In genomic region chr9:37905776-37906175, GRCh38 we compare ENCODE assay signal across 24 cellular contexts. TPM values are rescaled to one million over a fixed set of nuclear protein-coding genes. Genes with fewer than 3 reads are reported as not detected.
DNase-seq lines count a peak whose midpoint lies in the region; ATAC-seq and TF ChIP-seq lines count a peak whose summit lies in the region.
"Had no signal": no experiment of that assay in that cellular context is flagged by ENCODE, and none has a peak within 500 bp of the region (broad histone marks: within the 10 kb centered on the region; RNA-seq: fewer than 3 reads in every experiment).

No MANE protein-coding gene starts in this region.

- H3K4me1 ChIP-seq in neural progenitor cell, result peaks cover 15% of the 10 kb centered on the region
- peaks cover 16 to 17% of the 10 kb centered on the region in 2 donors for H3K4me1 ChIP-seq in gastrocnemius medialis

- DNase-seq in activated CD4-positive, alpha-beta memory T cell treated with anti-CD3 and anti-CD28 coated beads, Interleukin-2, amount 10 ng/mL, durations not matched to agents 7 days and 5 days, result peak; percentile 9
- no peak for DNase-seq in activated CD4-positive, alpha-beta memory T cell treated with anti-CD3 and anti-CD28 coated beads for 36 hours
- DNase-seq in D341Med (ENCODE audit: low spot score), result peak; percentile 9
- no peak for DNase-seq in glutamatergic neuron
- DNase-seq in neural progenitor cell (ENCODE audit: low spot score), result no peak
- DNase-seq in foreskin fibroblast, result no peak
- DNase-seq in gastrocnemius medialis, result no peak
- no peak for DNase-seq in NCI-H146 (lab: John Stamatoyannopoulos, UW)
- DNase-seq: activated CD4-positive, alpha-beta T cell treated with anti-CD3 and anti-CD28 coated beads for 4 hours; AML-193; DND-41; effector CD8-positive, alpha-beta T cell; foreskin melanocyte; hypothalamus; left ventricle myocardium superior; NCI-H1048; NCI-H187; SJCRH30; uterus had no signal

- ATAC-seq in gastrocnemius medialis, result no peak
- ATAC-seq: activated T-helper 17 cell treated with anti-CD3 and anti-CD28 coated beads, Interleukin-2, amount 50 U/mL, for 72 hours; esophagus mucosa; GM12878; left ventricle myocardium superior had no signal

- H3F3A ChIP-seq in neural progenitor cell (ENCODE audit: low read depth), result peaks cover 9% of the 10 kb centered on the region

- peaks cover 22% of the 10 kb centered on the region for H4K20me1 ChIP-seq in neural progenitor cell (ENCODE audit: low read depth)

- no peak overlapping the region for H3K4me3 Mint-ChIP-seq in activated CD4-positive, alpha-beta memory T cell treated with anti-CD3 and anti-CD28 coated beads, Interleukin-2, amount 10 ng/mL, durations not matched to agents 7 days and 5 days
- no peak overlapping the region for H3K4me3 Mint-ChIP-seq in activated CD4-positive, alpha-beta memory T cell treated with anti-CD3 and anti-CD28 coated beads for 36 hours
- H3K4me3 Mint-ChIP-seq in glutamatergic neuron (ENCODE audit: unreplicated experiment) (peak overlapping the region; percentile 38), neural progenitor cell (peak overlapping the region; percentile 47)
- H3K4me3 Mint-ChIP-seq: activated T-helper 17 cell treated with anti-CD3 and anti-CD28 coated beads, Interleukin-2, amount 50 U/mL, for 72 hours had no signal

- H3K27me3 Mint-ChIP-seq in activated CD4-positive, alpha-beta memory T cell treated with anti-CD3 and anti-CD28 coated beads, Interleukin-2, amount 10 ng/mL, durations not matched to agents 7 days and 5 days, result peaks cover 5% of the 10 kb centered on the region
- H3K27me3 Mint-ChIP-seq in activated CD4-positive, alpha-beta memory T cell treated with anti-CD3 and anti-CD28 coated beads for 36 hours, result no peaks in the 10 kb centered on the region
- H3K27me3 Mint-ChIP-seq in glutamatergic neuron (ENCODE audit: unreplicated experiment) (peaks cover 4% of the 10 kb centered on the region), neural progenitor cell (ENCODE audit: insufficient read depth, low read depth) (peaks cover 10% of the 10 kb centered on the region)
- H3K27me3 Mint-ChIP-seq: activated T-helper 17 cell treated with anti-CD3 and anti-CD28 coated beads, Interleukin-2, amount 50 U/mL, for 72 hours had no signal

- TF ChIP-seq POLR2A in gastrocnemius medialis (IDR thresholded peaks at IDR 0.05), result no peak

- CTCF ChIA-PET in activated CD4-positive, alpha-beta memory T cell treated with anti-CD3 and anti-CD28 coated beads, Interleukin-2, amount 10 ng/mL, durations not matched to agents 7 days and 5 days (lab: Charles Lee), result interaction anchor here (1.3 kb wide), 1 partner anchor 8 kb away, joined by 8 read pairs; no protein-coding TSS in a partner anchor
- CTCF ChIA-PET in activated CD4-positive, alpha-beta memory T cell treated with anti-CD3 and anti-CD28 coated beads for 36 hours (lab: Charles Lee), result interaction anchor here (2.3 kb wide), 1 partner anchor 182 kb away, joined by 6 read pairs; no protein-coding TSS in a partner anchor

- peaks cover 25% of the 10 kb centered on the region for H3K79me2 ChIP-seq in neural progenitor cell (ENCODE audit: low read depth)

- H3K27ac Mint-ChIP-seq in activated CD4-positive, alpha-beta memory T cell treated with anti-CD3 and anti-CD28 coated beads, Interleukin-2, amount 10 ng/mL, durations not matched to agents 7 days and 5 days, result no peak overlapping the region
- no peak overlapping the region for H3K27ac Mint-ChIP-seq in activated CD4-positive, alpha-beta memory T cell treated with anti-CD3 and anti-CD28 coated beads for 36 hours
- H3K27ac Mint-ChIP-seq in glutamatergic neuron (ENCODE audit: unreplicated experiment), result peak overlapping the region; percentile 55
- H3K27ac Mint-ChIP-seq in neural progenitor cell, result peak overlapping the region; percentile 29
- H3K27ac Mint-ChIP-seq: activated T-helper 17 cell treated with anti-CD3 and anti-CD28 coated beads, Interleukin-2, amount 50 U/mL, for 72 hours had no signal

- H3K27me3 ChIP-seq in neural progenitor cell (peaks cover 9% of the 10 kb centered on the region), gastrocnemius medialis (no peaks in the 10 kb centered on the region)
- H3K27me3 ChIP-seq: adrenal gland, SJCRH30, uterus had no signal

- no peaks in the 10 kb centered on the region for H3K36me3 ChIP-seq in neural progenitor cell
- no peaks in the 10 kb centered on the region for H3K36me3 ChIP-seq in gastrocnemius medialis
- H3K36me3 ChIP-seq: adrenal gland, SJCRH30, uterus had no signal

- TF ChIP-seq CTCF in glutamatergic neuron (IDR thresholded peaks at IDR 0.05; ENCODE audit: partially characterized antibody, unreplicated experiment) (no peak), neural progenitor cell (IDR thresholded peaks at IDR 0.05) (no peak), foreskin fibroblast (IDR thresholded peaks at IDR 0.05; ENCODE audit: low read depth, low read length) (no peak), gastrocnemius medialis (IDR thresholded peaks at IDR 0.05 in 4 of 5, conservative IDR thresholded peaks at IDR 0.05 in 1 of 5) (no peak)

- H3K27ac ChIP-seq in neural progenitor cell, result no peak overlapping the region
- H3K27ac ChIP-seq in gastrocnemius medialis, result no peak overlapping the region
- H3K27ac ChIP-seq: adrenal gland, HL-60, SJCRH30 had no signal

- H3K9ac ChIP-seq in neural progenitor cell, result no peak overlapping the region

- H3K9me3 Mint-ChIP-seq in activated CD4-positive, alpha-beta memory T cell treated with anti-CD3 and anti-CD28 coated beads, Interleukin-2, amount 10 ng/mL, durations not matched to agents 7 days and 5 days, result no peaks in the 10 kb centered on the region
- H3K9me3 Mint-ChIP-seq in activated CD4-positive, alpha-beta memory T cell treated with anti-CD3 and anti-CD28 coated beads for 36 hours, result no peaks in the 10 kb centered on the region
- H3K9me3 Mint-ChIP-seq in glutamatergic neuron (ENCODE audit: unreplicated experiment) (peaks cover 8% of the 10 kb centered on the region), neural progenitor cell (no peaks in the 10 kb centered on the region)
- H3K9me3 Mint-ChIP-seq: activated T-helper 17 cell treated with anti-CD3 and anti-CD28 coated beads, Interleukin-2, amount 50 U/mL, for 72 hours had no signal

- H3K36me3 Mint-ChIP-seq in activated CD4-positive, alpha-beta memory T cell treated with anti-CD3 and anti-CD28 coated beads, Interleukin-2, amount 10 ng/mL, durations not matched to agents 7 days and 5 days (ENCODE audit: low read depth), result peaks cover under 1% of the 10 kb centered on the region
- no peaks in the 10 kb centered on the region for H3K36me3 Mint-ChIP-seq in activated CD4-positive, alpha-beta memory T cell treated with anti-CD3 and anti-CD28 coated beads for 36 hours
- H3K36me3 Mint-ChIP-seq in glutamatergic neuron (ENCODE audit: unreplicated experiment) (no peaks in the 10 kb centered on the region), neural progenitor cell (no peaks in the 10 kb centered on the region)

- H3K9me3 ChIP-seq in neural progenitor cell (ENCODE audit: low read depth) (no peaks in the 10 kb centered on the region), gastrocnemius medialis (no peaks in the 10 kb centered on the region)
- H3K9me3 ChIP-seq: adrenal gland, SJCRH30, uterus had no signal

- POLR2A ChIA-PET in activated CD4-positive, alpha-beta memory T cell treated with anti-CD3 and anti-CD28 coated beads, Interleukin-2, amount 10 ng/mL, durations not matched to agents 7 days and 5 days (lab: Charles Lee), result no interaction called here
- POLR2A ChIA-PET in activated CD4-positive, alpha-beta memory T cell treated with anti-CD3 and anti-CD28 coated beads for 36 hours (lab: Charles Lee), result no interaction called here

- H3K4me1 Mint-ChIP-seq in activated CD4-positive, alpha-beta memory T cell treated with anti-CD3 and anti-CD28 coated beads, Interleukin-2, amount 10 ng/mL, durations not matched to agents 7 days and 5 days, result peaks cover 34% of the 10 kb centered on the region
- H3K4me1 Mint-ChIP-seq in activated CD4-positive, alpha-beta memory T cell treated with anti-CD3 and anti-CD28 coated beads for 36 hours (ENCODE audit: low read depth), result peaks cover 16% of the 10 kb centered on the region
- H3K4me1 Mint-ChIP-seq in glutamatergic neuron (ENCODE audit: low read depth, unreplicated experiment) (peaks cover 17% of the 10 kb centered on the region), neural progenitor cell (peaks cover 14% of the 10 kb centered on the region)

- in situ Hi-C loops in gastrocnemius medialis (cut with MboI; ENCODE audit: low sequenced_read_pairs in 4 of 4), result loop anchor here in 2 of 4 donors (5.0 to 25.0 kb wide), 4 partner anchors 169 to 497 kb away; partner anchors contain the start of genes FBXO10 (in 1 of the 2) and TOMM5 (in 1 of the 2)

- no peak overlapping the region for H2AFZ ChIP-seq in neural progenitor cell (replicated peaks)

- H3K4me2 ChIP-seq in neural progenitor cell, result no peak overlapping the region

- intact Hi-C loops in activated CD4-positive, alpha-beta memory T cell treated with anti-CD3 and anti-CD28 coated beads for 36 hours (cut with micrococcal nuclease), result loop anchor here (2.0 to 10.0 kb wide), 2 partner anchors 71 to 163 kb away; partner anchors contain the start of gene SHB
- intact Hi-C loops in gastrocnemius medialis (cut with DNase I; ENCODE audit: low total_unique reads), result loop anchor here (2.0 to 10.0 kb wide), 3 partner anchors 101 to 487 kb away; partner anchors contain the start of genes ALDH1B1, DCAF10 and SHB

- H3K4me3 ChIP-seq in neural progenitor cell, result no peak overlapping the region
- H3K4me3 ChIP-seq in foreskin fibroblast (ENCODE audit: low read depth in 1 of 2, low read length in 2 of 2), result no peak overlapping the region
- no peak overlapping the region for H3K4me3 ChIP-seq in gastrocnemius medialis
- H3K4me3 ChIP-seq: GM12878, SJCRH30 had no signal

RNA-seq across cellular contexts. Expression of gene SLC25A51, which starts 1.8 kb away (rescaled TPM):
- total RNA-seq in activated CD4-positive, alpha-beta memory T cell treated with anti-CD3 and anti-CD28 coated beads, Interleukin-2, amount 10 ng/mL, durations not matched to agents 7 days and 5 days, result 10 to 100 TPM; 28.4 to 29.3 TPM
- total RNA-seq in activated CD4-positive, alpha-beta memory T cell treated with anti-CD3 and anti-CD28 coated beads for 36 hours, result 10 to 100 TPM; 24.0 to 25.8 TPM
- 48.6 TPM for total RNA-seq in glutamatergic neuron (ENCODE audit: unreplicated experiment)
- total RNA-seq in neural progenitor cell (ENCODE audit: low replicate concordance), result 22.6 and 24.6 TPM in 2 replicates
- 10 to 100 TPM; 16.0 to 30.7 (median 22.2) TPM for total RNA-seq in gastrocnemius medialis

Comparison
In these comparisons a context has a peak if more than half of its experiments do, and no peak if none do; other contexts are left out.
1. DNase-seq: peak in activated CD4-positive, alpha-beta memory T cell treated with anti-CD3 and anti-CD28 coated beads, Interleukin-2, amount 10 ng/mL, durations not matched to agents 7 days and 5 days (single experiment) and D341Med (single experiment); none in activated CD4-positive, alpha-beta memory T cell treated with anti-CD3 and anti-CD28 coated beads for 36 hours (single experiment), glutamatergic neuron (single experiment), neural progenitor cell (single experiment), foreskin fibroblast (0 of 2), gastrocnemius medialis (0 of 2) and NCI-H146 (single experiment).
2. H3K27ac Mint-ChIP-seq: peak in glutamatergic neuron (single experiment) and neural progenitor cell (single experiment); none in activated CD4-positive, alpha-beta memory T cell treated with anti-CD3 and anti-CD28 coated beads, Interleukin-2, amount 10 ng/mL, durations not matched to agents 7 days and 5 days (single experiment) and activated CD4-positive, alpha-beta memory T cell treated with anti-CD3 and anti-CD28 coated beads for 36 hours (single experiment).
3. H3K4me3 Mint-ChIP-seq: peak in glutamatergic neuron (single experiment) and neural progenitor cell (single experiment); none in activated CD4-positive, alpha-beta memory T cell treated with anti-CD3 and anti-CD28 coated beads, Interleukin-2, amount 10 ng/mL, durations not matched to agents 7 days and 5 days (single experiment) and activated CD4-positive, alpha-beta memory T cell treated with anti-CD3 and anti-CD28 coated beads for 36 hours (single experiment).